19 cellular contexts compared by ENCODE assay signal in genomic region chr5:129820-130219, GRCh38. TPM values are rescaled to one million over a fixed set of nuclear protein-coding genes. Genes with fewer than 3 reads are reported as not detected.
A peak's percentile ranks its signal among the peaks of the same experiment; 100 is the strongest.
DNase-seq lines count a peak whose midpoint lies in the region; ATAC-seq and TF ChIP-seq lines count a peak whose summit lies in the region.
"Had no signal": no experiment of that assay in that cellular context is flagged by ENCODE, and none has a peak within 500 bp of the region (broad histone marks: within the 10 kb centered on the region; RNA-seq: fewer than 3 reads in every experiment).

No MANE protein-coding gene starts in this region.

- H3K27ac ChIP-seq in mesenchymal stem cell (ENCODE audit: low read length, poor library complexity, severe bottlenecking) (no peak overlapping the region), adrenal gland (no peak overlapping the region)
- H3K27ac ChIP-seq: BLaER1, psoas muscle, transverse colon had no signal

- H4K91ac ChIP-seq in mesenchymal stem cell (ENCODE audit: low read length): no peak overlapping the region

- no peak overlapping the region for H3K14ac ChIP-seq in mesenchymal stem cell (ENCODE audit: low read length in 2 of 2)

- DNase-seq in AG20443 (ENCODE audit: low spot score): peak; percentile 54
- DNase-seq in cardiac fibroblast (ENCODE audit: low read depth in 2 of 2): peak; percentile 18 to 72
- DNase-seq in mesenchymal stem cell: peak; percentile 47
- no peak for DNase-seq in NCI-H69 (lab: John Stamatoyannopoulos, UW)
- DNase-seq in retina: no peak
- DNase-seq in adrenal gland: no peak
- DNase-seq: activated CD4-positive, alpha-beta T cell treated with anti-CD3 and anti-CD28 coated beads, Interleukin-2, amount 50 U/mL, for 4 hours; anterior cingulate cortex; DND-41; head of caudate nucleus; left colon; NCI-H1436; NCI-H748 treated with DMSO at 0.1 percent for 48 hours; psoas muscle; stimulated activated CD4-positive, alpha-beta T cell treated with anti-CD3 and anti-CD28 coated beads, Interleukin-1b, Interleukin-23, amount 100 ng/mL, for 48 hours; transverse colon had no signal

- intact Hi-C loops in adrenal gland (cut with DNase I): no loop called here

- H3K27me3 ChIP-seq in mesenchymal stem cell (ENCODE audit: control insufficient read depth in 1 of 2, insufficient read depth in 1 of 2, low read length in 2 of 2) (peaks cover 0 to 19% of the 10 kb centered on the region in 2 experiments), adrenal gland (no peaks in the 10 kb centered on the region)
- H3K27me3 ChIP-seq: BLaER1 had no signal

- H3K18ac ChIP-seq in mesenchymal stem cell (ENCODE audit: low read depth in 1 of 2, low read length in 2 of 2): no peak overlapping the region

- H4K8ac ChIP-seq in mesenchymal stem cell (ENCODE audit: low read length): no peak overlapping the region

- no peak overlapping the region for H3K4me2 ChIP-seq in mesenchymal stem cell (ENCODE audit: low read length, poor library complexity, severe bottlenecking)
- H3K4me2 ChIP-seq: BLaER1 had no signal

- H3K9me3 ChIP-seq in mesenchymal stem cell (ENCODE audit: control insufficient read depth, low read length) (peaks cover 13% of the 10 kb centered on the region), adrenal gland (replicated peaks in 1 of 3) (no peaks in the 10 kb centered on the region)
- H3K9me3 ChIP-seq: transverse colon had no signal

- TF ChIP-seq POLR2A in adrenal gland (IDR thresholded peaks at IDR 0.05): no peak

- H3K4me3 ChIP-seq in cardiac fibroblast (replicated peaks in 1 of 2; ENCODE audit: low read depth in 2 of 2, low read length in 2 of 2) (no peak overlapping the region), mesenchymal stem cell (ENCODE audit: insufficient read depth in 1 of 2, low read depth in 1 of 2, low read length in 2 of 2) (no peak overlapping the region), adrenal gland (no peak overlapping the region)
- H3K4me3 ChIP-seq: BLaER1, psoas muscle, transverse colon had no signal

- no peak overlapping the region for H3K23ac ChIP-seq in mesenchymal stem cell (ENCODE audit: low read length in 2 of 2)

- no peak overlapping the region for H2BK5ac ChIP-seq in mesenchymal stem cell (ENCODE audit: low read depth, low read length, poor library complexity, severe bottlenecking)

- no peak overlapping the region for H2BK120ac ChIP-seq in mesenchymal stem cell (ENCODE audit: low read depth, low read length)

- no peak overlapping the region for H3K4ac ChIP-seq in mesenchymal stem cell (ENCODE audit: low read depth in 1 of 2, low read length in 2 of 2)

- no peak for TF ChIP-seq EP300 in Ishikawa (IDR thresholded peaks at IDR 0.05; ENCODE audit: borderline replicate concordance)

- ATAC-seq in HG02642 (IDR thresholded peaks at IDR 0.05; ENCODE audit: poor library complexity, unreplicated experiment): no peak
- ATAC-seq: left colon, psoas muscle had no signal

- TF ChIP-seq CTCF in cardiac fibroblast (IDR thresholded peaks at IDR 0.05; ENCODE audit: low read depth, low read length) (no peak), adrenal gland (IDR thresholded peaks at IDR 0.05) (no peak)

- H3K9ac ChIP-seq in mesenchymal stem cell (ENCODE audit: low read length): no peak overlapping the region
- H3K9ac ChIP-seq: BLaER1 had no signal

- no peaks in the 10 kb centered on the region for H3K79me1 ChIP-seq in mesenchymal stem cell (replicated peaks; ENCODE audit: low read length, poor library complexity, severe bottlenecking)

- H2AFZ ChIP-seq in mesenchymal stem cell (ENCODE audit: low read depth, low read length): no peak overlapping the region

- no peak overlapping the region for H2AK5ac ChIP-seq in mesenchymal stem cell (ENCODE audit: low read length, severe bottlenecking)

- H3K4me1 ChIP-seq in mesenchymal stem cell (ENCODE audit: control insufficient read depth, insufficient read depth, low read depth, low read length) (no peaks in the 10 kb centered on the region), adrenal gland (replicated peaks in 1 of 2) (no peaks in the 10 kb centered on the region)
- H3K4me1 ChIP-seq: psoas muscle, transverse colon had no signal

- no peak for TF ChIP-seq RAD21 in Ishikawa (IDR thresholded peaks at IDR 0.05; ENCODE audit: low read depth)

- no peaks in the 10 kb centered on the region for H3K36me3 ChIP-seq in mesenchymal stem cell (ENCODE audit: control insufficient read depth in 1 of 2, insufficient read depth in 2 of 2, low read depth in 1 of 2, low read length in 2 of 2)
- no peaks in the 10 kb centered on the region for H3K36me3 ChIP-seq in adrenal gland (replicated peaks in 1 of 2)
- H3K36me3 ChIP-seq: transverse colon had no signal

- H2BK15ac ChIP-seq in mesenchymal stem cell (ENCODE audit: low read depth, poor library complexity, severe bottlenecking): no peak overlapping the region

- H2BK12ac ChIP-seq in mesenchymal stem cell (ENCODE audit: low read length in 2 of 2): no peak overlapping the region

TF ChIP-seq in Ishikawa, 13 proteins besides CTCF, POLR2A, EP300 and RAD21:
- peak; percentile 58; the same call in 1 of the 2 replicates for TF ChIP-seq TEAD4 (IDR thresholded peaks at IDR 0.05)
- no peak for TF ChIP-seq CREB1 (IDR thresholded peaks at IDR 0.05; ENCODE audit: low read depth)
- TF ChIP-seq FOXM1 (IDR thresholded peaks at IDR 0.05; ENCODE audit: borderline replicate concordance, low read depth): no peak
TF ChIP-seq in Ishikawa: peak in this region for 1.

RNA-seq across cellular contexts. Expression of gene PLEKHG4B, which starts 37.9 kb away (rescaled TPM):
- polyA plus RNA-seq in mesenchymal stem cell (2013, experiment 1 of 2): 0.25 TPM
- 0.14 TPM for polyA plus RNA-seq in mesenchymal stem cell (2013, experiment 2 of 2)
- 1 to 10 TPM in 1 of 8 donors, under 1 TPM in 7; 0.03 to 3.4 (median 0.12) TPM for total RNA-seq in adrenal gland
- under 1 TPM; 0.07 to 0.24 (median 0.10) TPM for polyA plus RNA-seq in adrenal gland
- total RNA-seq: psoas muscle had no signal

Comparison
In these comparisons a context has a peak if more than half of its experiments do, and no peak if none do; other contexts are left out.
1. DNase-seq: peak in AG20443 (single experiment), cardiac fibroblast (2 of 2) and mesenchymal stem cell (single experiment); none in NCI-H69 (single experiment), retina (single experiment) and adrenal gland (0 of 7).